Comparison of ENCODE assay signal across 1 cellular context in genomic region chr20:17735959-17736621, GRCh38.
TF ChIP-seq lines count a peak whose summit lies in the region.

No MANE protein-coding gene starts in this region.

TF ChIP-seq in H1, 55 proteins besides CTCF, POLR2A, EP300 and RAD21:
- TF ChIP-seq ASH2L (IDR thresholded peaks at IDR 0.05; ENCODE audit: low read length), result no peak
- no peak for TF ChIP-seq NRF1 (IDR thresholded peaks at IDR 0.05; ENCODE audit: low read depth, low read length)
- TF ChIP-seq YY1 (IDR thresholded peaks at IDR 0.05; ENCODE audit: low read depth, low read length), result 0 out of 2 replicates have a peak, but pooled peaks have one; percentile 16
- TF ChIP-seq TEAD4 (IDR thresholded peaks at IDR 0.05; ENCODE audit: low read depth, low read length), result no peak
TF ChIP-seq in H1: peak in this region for 1.
